17 cellular contexts compared by ENCODE assay signal in genomic region chr10:126500185-126500584, GRCh38.
"Had no signal": no experiment of that assay in that cellular context is flagged by ENCODE, and none has a peak within 500 bp of the region (broad histone marks: within the 10 kb centered on the region; RNA-seq: fewer than 3 reads in every experiment).

No MANE protein-coding gene starts in this region.

- H3K4me1 ChIP-seq: gastroesophageal sphincter, heart right ventricle, lower lobe of right lung, pancreas, stomach, testis, upper lobe of right lung had no signal

- FAIRE-seq: pancreas had no signal

- H3K27ac ChIP-seq: gastroesophageal sphincter, heart right ventricle, lower lobe of right lung, pancreas, stomach, testis, upper lobe of right lung, WERI-Rb-1 had no signal

- ATAC-seq: activated CD8-positive, alpha-beta memory T cell treated with anti-CD3 and anti-CD28 coated beads, Interleukin-2, amount 10 ng/mL, durations not matched to agents 7 days and 5 days; gastroesophageal sphincter; heart right ventricle; left colon; lower lobe of right lung; naive thymus-derived CD4-positive, alpha-beta T cell; pancreas; upper lobe of right lung had no signal

- H3K36me3 ChIP-seq: gastroesophageal sphincter, heart right ventricle, lower lobe of right lung, pancreas, stomach, upper lobe of right lung, WERI-Rb-1 had no signal

- H3K4me3 ChIP-seq: gastroesophageal sphincter, heart right ventricle, lower lobe of right lung, pancreas, stomach, testis, upper lobe of right lung had no signal

- DNase-seq: activated CD4-positive, alpha-beta memory T cell treated with anti-CD3 and anti-CD28 coated beads for 36 hours; activated CD8-positive, alpha-beta memory T cell treated with anti-CD3 and anti-CD28 coated beads, Interleukin-2, amount 10 ng/mL, durations not matched to agents 7 days and 5 days; activated naive CD4-positive, alpha-beta T cell treated with anti-CD3 and anti-CD28 coated beads, Interleukin-2, amount 10 ng/mL, durations not matched to agents 7 days and 5 days; activated T-cell treated with anti-CD3 and anti-CD28 coated beads, Interleukin-2, amount 50 U/mL, for 1 hour; dermis blood vessel endothelial cell; heart right ventricle; left colon; lower lobe of right lung; naive thymus-derived CD4-positive, alpha-beta T cell; pancreas; stimulated activated CD4-positive, alpha-beta T cell treated with anti-CD3 and anti-CD28 coated beads, Interleukin-12 subunit alpha, Interleukin-12 subunit beta, amount 100 ng/mL, for 4 hours; stimulated activated CD4-positive, alpha-beta T cell treated with anti-CD3 and anti-CD28 coated beads, Interleukin-2, amount 100 ng/mL, for 24 hours; stomach; testis; upper lobe of right lung; WERI-Rb-1 had no signal

- H3K9me3 ChIP-seq: gastroesophageal sphincter, heart right ventricle, lower lobe of right lung, pancreas, stomach, testis, upper lobe of right lung had no signal

- H3K27me3 ChIP-seq: gastroesophageal sphincter, pancreas, stomach, testis, upper lobe of right lung had no signal
